Comparison of ENCODE assay signal across 8 cellular contexts in genomic region chr1:100921110-100921706, GRCh38. TPM values are rescaled to one million over a fixed set of nuclear protein-coding genes. Genes with fewer than 3 reads are reported as not detected.
A peak's percentile ranks its signal among the peaks of the same experiment; 100 is the strongest.
DNase-seq lines count a peak whose midpoint lies in the region; ATAC-seq and TF ChIP-seq lines count a peak whose summit lies in the region.

No MANE protein-coding gene starts in this region.

- peak overlapping the region; percentile 68 for H3K27ac Mint-ChIP-seq in activated T-cell treated with anti-CD3 and anti-CD28 coated beads, Interleukin-2, amount 50 U/mL, for 24 hours

- no peak overlapping the region for H3K4me3 Mint-ChIP-seq in activated T-cell treated with anti-CD3 and anti-CD28 coated beads, Interleukin-2, amount 50 U/mL, for 24 hours
- no peak overlapping the region for H3K4me3 Mint-ChIP-seq in activated T-cell treated with anti-CD3 and anti-CD28 coated beads, Interleukin-2, amount 50 U/mL, for 4 hours

- H3K4me1 ChIP-seq in foreskin keratinocyte, result peaks cover 7% of the 10 kb centered on the region

- no peak overlapping the region for H3K4me2 ChIP-seq in SU-DHL-6 (ENCODE audit: low read depth, low read length, poor library complexity, severe bottlenecking)

- H3K27ac ChIP-seq in SU-DHL-6 (ENCODE audit: low read depth, low read length), result no peak overlapping the region
- no peak overlapping the region for H3K27ac ChIP-seq in foreskin keratinocyte

- no peak for DNase-seq in activated T-cell treated with anti-CD3 and anti-CD28 coated beads, Interleukin-2, amount 50 U/mL, for 24 hours
- no peak for DNase-seq in activated T-cell treated with anti-CD3 and anti-CD28 coated beads, Interleukin-2, amount 50 U/mL, for 4 hours
- peak in 1 of 2 donors; percentile 27 for DNase-seq in foreskin keratinocyte
- DNase-seq in skeletal muscle cell (ENCODE audit: low read depth), result peak; percentile 13
- DNase-seq in middle frontal gyrus (ENCODE audit: extremely low spot score, low spot score), result no peak

- peaks cover 14% of the 10 kb centered on the region; the same call in 1 of the 2 replicates for H3F3A ChIP-seq in SU-DHL-6 (ENCODE audit: insufficient read depth)

- ATAC-seq in activated T-cell treated with anti-CD3 and anti-CD28 coated beads, Interleukin-2, amount 50 U/mL, for 4 hours, result no peak
- ATAC-seq in foreskin keratinocyte (peak; percentile 23), HG02973 (IDR thresholded peaks at IDR 0.05; ENCODE audit: unreplicated experiment) (no peak)

- peaks cover 30% of the 10 kb centered on the region; the same call in 1 of the 2 replicates for H3K36me3 ChIP-seq in SU-DHL-6 (ENCODE audit: low read length)

- H3K9ac ChIP-seq in SU-DHL-6 (ENCODE audit: low read length), result no peak overlapping the region

- H3K79me2 ChIP-seq in SU-DHL-6 (ENCODE audit: insufficient read depth, low read length), result no peaks in the 10 kb centered on the region

- no peaks in the 10 kb centered on the region for H3K27me3 Mint-ChIP-seq in activated T-cell treated with anti-CD3 and anti-CD28 coated beads, Interleukin-2, amount 50 U/mL, for 24 hours
- no peaks in the 10 kb centered on the region for H3K27me3 Mint-ChIP-seq in activated T-cell treated with anti-CD3 and anti-CD28 coated beads, Interleukin-2, amount 50 U/mL, for 4 hours (ENCODE audit: low read depth)

- H3K4me1 Mint-ChIP-seq in activated T-cell treated with anti-CD3 and anti-CD28 coated beads, Interleukin-2, amount 50 U/mL, for 24 hours (ENCODE audit: low read depth), result peaks cover 55% of the 10 kb centered on the region
- peaks cover 26% of the 10 kb centered on the region for H3K4me1 Mint-ChIP-seq in activated T-cell treated with anti-CD3 and anti-CD28 coated beads, Interleukin-2, amount 50 U/mL, for 4 hours (ENCODE audit: low read depth)

- no peaks in the 10 kb centered on the region for H3K27me3 ChIP-seq in SU-DHL-6 (ENCODE audit: low read length)
- H3K27me3 ChIP-seq in foreskin keratinocyte, result no peaks in the 10 kb centered on the region

- H3K4me3 ChIP-seq in SU-DHL-6 (ENCODE audit: insufficient read depth, low read length, poor library complexity, severe bottlenecking) (no peak overlapping the region), skeletal muscle cell (ENCODE audit: low read depth, low read length) (no peak overlapping the region)

- H3K9me2 ChIP-seq in SU-DHL-6 (replicated peaks; ENCODE audit: insufficient read depth, low read length), result no peaks in the 10 kb centered on the region

- H3K36me3 Mint-ChIP-seq in activated T-cell treated with anti-CD3 and anti-CD28 coated beads, Interleukin-2, amount 50 U/mL, for 24 hours (ENCODE audit: low read depth), result peaks cover 54% of the 10 kb centered on the region
- H3K36me3 Mint-ChIP-seq in activated T-cell treated with anti-CD3 and anti-CD28 coated beads, Interleukin-2, amount 50 U/mL, for 4 hours (ENCODE audit: insufficient read depth), result peaks cover 48% of the 10 kb centered on the region

- peaks cover 10% of the 10 kb centered on the region for H3K9me3 Mint-ChIP-seq in activated T-cell treated with anti-CD3 and anti-CD28 coated beads, Interleukin-2, amount 50 U/mL, for 24 hours
- peaks cover 9% of the 10 kb centered on the region for H3K9me3 Mint-ChIP-seq in activated T-cell treated with anti-CD3 and anti-CD28 coated beads, Interleukin-2, amount 50 U/mL, for 4 hours

- H4K20me1 ChIP-seq in SU-DHL-6 (ENCODE audit: low read depth, low read length), result no peaks in the 10 kb centered on the region; the same call in 1 of the 2 replicates

- H3K9me3 ChIP-seq in SU-DHL-6 (ENCODE audit: insufficient read depth, low read length), result no peaks in the 10 kb centered on the region

- no peak overlapping the region for H2AFZ ChIP-seq in SU-DHL-6 (ENCODE audit: low read depth, low read length, severe bottlenecking)

- TF ChIP-seq CTCF in LNCAP (IDR thresholded peaks at IDR 0.05), result peak; percentile 60; the same call in 1 of the 2 replicates
- TF ChIP-seq CTCF in SU-DHL-6 (IDR thresholded peaks at IDR 0.05; ENCODE audit: insufficient read depth, low read length, poor library complexity, severe bottlenecking), result peak; percentile 54
- TF ChIP-seq CTCF in foreskin keratinocyte (conservative IDR thresholded peaks at IDR 0.05), result peak; percentile 75

RNA-seq across cellular contexts. Expression of gene SLC30A7, which starts 25.3 kb away (rescaled TPM):
- total RNA-seq in activated T-cell treated with anti-CD3 and anti-CD28 coated beads, Interleukin-2, amount 50 U/mL, for 4 hours, result 10 to 100 TPM; 37.7 to 48.9 (median 46.3) TPM
- 29.4 and 36.5 TPM in 2 replicates for total RNA-seq in foreskin keratinocyte
- 4.2 and 4.3 TPM in 2 replicates for polyA plus RNA-seq in foreskin keratinocyte

RNA-seq across cellular contexts. Expression of gene EXTL2, which starts 26.6 kb away (rescaled TPM):
- 1 to 10 TPM; 4.5 to 6.0 (median 5.8) TPM for total RNA-seq in activated T-cell treated with anti-CD3 and anti-CD28 coated beads, Interleukin-2, amount 50 U/mL, for 4 hours
- total RNA-seq in foreskin keratinocyte, result 13.5 and 15.9 TPM in 2 replicates
- polyA plus RNA-seq in foreskin keratinocyte, result 7.2 and 7.7 TPM in 2 replicates
